18 cellular contexts compared by ENCODE assay signal in genomic region chr7:14720792-14721191, GRCh38.
DNase-seq lines count a peak whose midpoint lies in the region; ATAC-seq, FAIRE-seq and TF ChIP-seq lines count a peak whose summit lies in the region.
"Had no signal": no experiment of that assay in that cellular context is flagged by ENCODE, and none has a peak within 500 bp of the region (broad histone marks: within the 10 kb centered on the region; RNA-seq: fewer than 3 reads in every experiment).

No MANE protein-coding gene starts in this region.

- no peak overlapping the region for H4K91ac ChIP-seq in neuronal stem cell (ENCODE audit: low read depth, low read length, poor library complexity)

- H3K27me3 ChIP-seq in pancreas (no peaks in the 10 kb centered on the region), neuronal stem cell (ENCODE audit: control insufficient read depth in 3 of 3, insufficient read depth in 3 of 3, low read depth in 1 of 3, low read length in 3 of 3) (no peaks in the 10 kb centered on the region)
- H3K27me3 ChIP-seq: BLaER1 treated with 17β-estradiol and CSF1 and Interleukin-3, amounts not matched to agents 10 nM and 100 nM had no signal

- no peak overlapping the region for H2BK5ac ChIP-seq in neuronal stem cell (ENCODE audit: low read length)

- no peak overlapping the region for H3K23ac ChIP-seq in neuronal stem cell (ENCODE audit: low read depth, low read length, poor library complexity)

- H4K8ac ChIP-seq in neuronal stem cell (ENCODE audit: low read depth, low read length) = no peak overlapping the region

- ATAC-seq in pancreas (no peak), GM21360 (IDR thresholded peaks at IDR 0.05; ENCODE audit: unreplicated experiment) (no peak), GM18520 (IDR thresholded peaks at IDR 0.05; ENCODE audit: unreplicated experiment) (no peak)
- ATAC-seq: PC-3 had no signal

- H3K9me3 Mint-ChIP-seq in endothelial cell (ENCODE audit: unreplicated experiment) = no peaks in the 10 kb centered on the region
- H3K9me3 Mint-ChIP-seq: H9 had no signal

- no peak overlapping the region for H2AFZ ChIP-seq in neuronal stem cell (ENCODE audit: low read length)

- H3K4me2 ChIP-seq in neuronal stem cell (ENCODE audit: insufficient read depth, low read length, poor library complexity, severe bottlenecking) = no peak overlapping the region
- H3K4me2 ChIP-seq: BLaER1 treated with 17β-estradiol and CSF1 and Interleukin-3, amounts not matched to agents 10 nM and 100 nM had no signal

- no peaks in the 10 kb centered on the region for H3K36me3 ChIP-seq in pancreas
- no peaks in the 10 kb centered on the region for H3K36me3 ChIP-seq in neuronal stem cell (replicated peaks in 1 of 2; ENCODE audit: control insufficient read depth in 2 of 2, insufficient read depth in 2 of 2, low read length in 2 of 2)
- H3K36me3 ChIP-seq: BLaER1 treated with 17β-estradiol and CSF1 and Interleukin-3, amounts not matched to agents 10 nM and 100 nM had no signal

- peak overlapping the region; percentile 37 for H3K27ac Mint-ChIP-seq in endothelial cell (ENCODE audit: unreplicated experiment)
- H3K27ac Mint-ChIP-seq: H9 had no signal

- peak; percentile 23 for DNase-seq in AG09319 (ENCODE audit: extremely low read depth, low read depth)
- DNase-seq in GM04504 (ENCODE audit: low read depth) = peak; percentile 36
- no peak for DNase-seq in endothelial cell (ENCODE audit: low spot score)
- DNase-seq in pancreas = no peak
- DNase-seq in neuronal stem cell (ENCODE audit: low spot score) = no peak
- no peak for DNase-seq in frontal cortex (ENCODE audit: low spot score in 2 of 2)
- DNase-seq: DMS 273 treated with DMSO at 0.1 percent for 48 hours; H9; Karpas-422; NCI-H2029; NCI-H2171 treated with DMSO at 0.1 percent for 48 hours; NCI-H524; NK-92 treated with Interleukin-12 subunit alpha and Interleukin-12 subunit beta, amount 100 ng/mL, for 24 hours; PC-3 had no signal

- H3K27me3 Mint-ChIP-seq in endothelial cell (ENCODE audit: unreplicated experiment) = no peaks in the 10 kb centered on the region

- intact Hi-C loops in pancreas (cut with DNase I) = loop anchor here in 1 of 3 donors (10.0 kb wide), 1 partner anchor 294 kb away; no protein-coding TSS in a partner anchor

- H3K9me3 ChIP-seq in pancreas (no peaks in the 10 kb centered on the region), neuronal stem cell (replicated peaks in 1 of 2; ENCODE audit: control insufficient read depth in 2 of 2, insufficient read depth in 1 of 2, low read depth in 1 of 2, low read length in 2 of 2) (no peaks in the 10 kb centered on the region)
- H3K9me3 ChIP-seq: BLaER1 treated with 17β-estradiol and CSF1 and Interleukin-3, amounts not matched to agents 10 nM and 100 nM had no signal

- H3K9ac ChIP-seq in neuronal stem cell (ENCODE audit: low read depth, low read length, poor library complexity) = no peak overlapping the region
- H3K9ac ChIP-seq: BLaER1 treated with 17β-estradiol and CSF1 and Interleukin-3, amounts not matched to agents 10 nM and 100 nM had no signal

- H2BK12ac ChIP-seq in neuronal stem cell (ENCODE audit: low read length) = no peak overlapping the region

- no peak overlapping the region for H3K14ac ChIP-seq in neuronal stem cell (ENCODE audit: low read length)

- H3K4me1 Mint-ChIP-seq in endothelial cell (ENCODE audit: unreplicated experiment) = no peaks in the 10 kb centered on the region

- H3K27ac ChIP-seq in pancreas (no peak overlapping the region), neuronal stem cell (replicated peaks; ENCODE audit: low read length) (no peak overlapping the region)
- H3K27ac ChIP-seq: BLaER1 treated with 17β-estradiol and CSF1 and Interleukin-3, amounts not matched to agents 10 nM and 100 nM; SK-N-MC had no signal

- H3K4ac ChIP-seq in neuronal stem cell (ENCODE audit: low read length) = no peak overlapping the region

- no peak overlapping the region for H3K18ac ChIP-seq in neuronal stem cell (ENCODE audit: low read length)

- peak; percentile 84 for FAIRE-seq in pancreas (lab: Jason Lieb, UNC)
- no peak for FAIRE-seq in frontal cortex (lab: Jason Lieb, UNC)

- H3K4me3 ChIP-seq in pancreas (no peak overlapping the region), neuronal stem cell (ENCODE audit: low read length in 2 of 2) (no peak overlapping the region)
- H3K4me3 ChIP-seq: BLaER1 treated with 17β-estradiol and CSF1 and Interleukin-3, amounts not matched to agents 10 nM and 100 nM; SK-N-MC had no signal

- no peak overlapping the region for H2AK5ac ChIP-seq in neuronal stem cell (ENCODE audit: low read depth, low read length)

- no peaks in the 10 kb centered on the region for H3K36me3 Mint-ChIP-seq in endothelial cell (ENCODE audit: low read depth, unreplicated experiment)

- 58 to 81% methylated on average over 3 of the region's 3 CpGs for WGBS in pancreas, 2 donors
- no CpG with 5 or more reads among the region's 3 CpGs for WGBS in neuronal stem cell (ENCODE audit: extremely low coverage in 2 of 2, insufficient read length in 2 of 2, insufficient replicate concordance in 1 of 2), 2 donors

- H2BK15ac ChIP-seq in neuronal stem cell (ENCODE audit: low read length) = no peak overlapping the region

- H3K4me3 Mint-ChIP-seq in endothelial cell (ENCODE audit: unreplicated experiment) = no peak overlapping the region
- H3K4me3 Mint-ChIP-seq: H9 had no signal

- TF ChIP-seq CTCF in AG09319 (IDR thresholded peaks at IDR 0.05; ENCODE audit: low read depth, low read length) (no peak), endothelial cell (IDR thresholded peaks at IDR 0.05; ENCODE audit: unreplicated experiment) (no peak), pancreas (IDR thresholded peaks at IDR 0.05) (no peak)

- no peak overlapping the region for H2BK120ac ChIP-seq in neuronal stem cell (ENCODE audit: low read depth, low read length)

- H3K79me1 ChIP-seq in neuronal stem cell (ENCODE audit: low read depth, low read length) = no peaks in the 10 kb centered on the region

- no peaks in the 10 kb centered on the region for H3K4me1 ChIP-seq in pancreas
- H3K4me1 ChIP-seq in neuronal stem cell (ENCODE audit: control insufficient read depth in 2 of 2, insufficient read depth in 1 of 2, low read depth in 1 of 2, low read length in 2 of 2) = no peaks in the 10 kb centered on the region
- H3K4me1 ChIP-seq: BLaER1 treated with 17β-estradiol and CSF1 and Interleukin-3, amounts not matched to agents 10 nM and 100 nM had no signal

Comparison
In these comparisons a context has a peak if more than half of its experiments do, and no peak if none do; other contexts are left out.
1. DNase-seq: peak in AG09319 (single experiment) and GM04504 (single experiment); none in endothelial cell (single experiment), pancreas (0 of 6), neuronal stem cell (single experiment) and frontal cortex (0 of 2).